Comparison of ENCODE assay signal across 5 cellular contexts in the genomic region with DNA sequence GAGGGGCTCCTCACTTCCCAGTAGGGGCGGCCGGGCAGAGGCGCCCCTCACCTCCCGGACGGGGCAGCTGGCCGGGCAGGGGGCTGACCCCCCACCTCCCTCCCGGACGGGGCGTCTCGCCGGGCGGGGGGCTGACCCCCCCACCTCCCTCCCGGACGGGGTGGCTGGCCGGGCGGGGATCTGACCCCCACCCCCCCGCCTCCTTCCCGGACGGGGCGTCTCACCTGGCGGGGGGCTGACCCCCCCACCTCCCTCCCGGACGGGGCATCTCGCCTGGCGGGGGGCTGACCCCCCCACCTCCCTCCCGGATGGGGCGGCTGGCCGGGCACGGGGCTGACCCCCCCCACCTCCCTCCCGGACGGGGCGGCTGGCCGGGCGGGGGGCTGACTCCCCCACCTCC. TPM values are rescaled to one million over a fixed set of nuclear protein-coding genes. Genes with fewer than 3 reads are reported as not detected.
"Had no signal": no experiment of that assay in that cellular context is flagged by ENCODE, and none has a peak within 500 bp of the region (broad histone marks: within the 10 kb centered on the region; RNA-seq: fewer than 3 reads in every experiment).

No MANE protein-coding gene starts in this region.

RNA-seq across cellular contexts. Expression of gene NYAP1, which starts 39.5 kb away (rescaled TPM):
- total RNA-seq: RPMI7951 had no signal

RNA-seq across cellular contexts. Expression of gene SAP25, which starts 50.5 kb away (rescaled TPM):
- total RNA-seq: RPMI7951, SJSA1 had no signal

RNA-seq across cellular contexts. Expression of gene SPACDR, which starts 59.1 kb away (rescaled TPM):
- total RNA-seq: Peyer's patch, RPMI7951, SJCRH30, SK-MEL-5 had no signal
